In genomic region chr17:61574542-61575351, GRCh38 we compare ENCODE assay signal across 8 cellular contexts. TPM values are rescaled to one million over a fixed set of nuclear protein-coding genes. Genes with fewer than 3 reads are reported as not detected.
DNase-seq lines count a peak whose midpoint lies in the region; ATAC-seq and TF ChIP-seq lines count a peak whose summit lies in the region.

No MANE protein-coding gene starts in this region.

- H3K27ac Mint-ChIP-seq in activated T-helper 1 cell treated with anti-CD3 and anti-CD28 coated beads, Interleukin-12 subunit alpha, Interleukin-12 subunit beta, Interleukin-2, Interleukin-4 antibody, amounts not matched to agents 30 ng/mL and 10 ng/mL and 1 ng/mL, durations not matched to agents 14 hours and 24 hours and 36 hours, result no peak overlapping the region

- H3K4me3 ChIP-seq in WERI-Rb-1 (ENCODE audit: low read depth, low read length) (no peak overlapping the region), left lung (no peak overlapping the region)

- peak; percentile 66 for TF ChIP-seq CTCF in WERI-Rb-1 (IDR thresholded peaks at IDR 0.05; ENCODE audit: low read depth, low read length)
- no peak for TF ChIP-seq CTCF in left lung (IDR thresholded peaks at IDR 0.05)

- H3K9me3 Mint-ChIP-seq in activated T-helper 1 cell treated with anti-CD3 and anti-CD28 coated beads, Interleukin-12 subunit alpha, Interleukin-12 subunit beta, Interleukin-2, Interleukin-4 antibody, amounts not matched to agents 30 ng/mL and 10 ng/mL and 1 ng/mL, durations not matched to agents 14 hours and 24 hours and 36 hours, result no peaks in the 10 kb centered on the region

- no peaks in the 10 kb centered on the region for H3K4me1 Mint-ChIP-seq in activated T-helper 1 cell treated with anti-CD3 and anti-CD28 coated beads, Interleukin-12 subunit alpha, Interleukin-12 subunit beta, Interleukin-2, Interleukin-4 antibody, amounts not matched to agents 30 ng/mL and 10 ng/mL and 1 ng/mL, durations not matched to agents 14 hours and 24 hours and 36 hours (ENCODE audit: low read depth)

- no peaks in the 10 kb centered on the region for H3K36me3 Mint-ChIP-seq in activated T-helper 1 cell treated with anti-CD3 and anti-CD28 coated beads, Interleukin-12 subunit alpha, Interleukin-12 subunit beta, Interleukin-2, Interleukin-4 antibody, amounts not matched to agents 30 ng/mL and 10 ng/mL and 1 ng/mL, durations not matched to agents 14 hours and 24 hours and 36 hours (ENCODE audit: low read depth)

- DNase-seq in DMS153 treated with DMSO at 0.1 percent for 48 hours (lab: John Stamatoyannopoulos, UW; ENCODE audit: unreplicated experiment), result peak; percentile 17
- DNase-seq in LoVo (ENCODE audit: low spot score), result peak; percentile 71
- peak; percentile 70 for DNase-seq in WERI-Rb-1
- no peak for DNase-seq in left lung
- DNase-seq in stimulated activated CD4-positive, alpha-beta T cell treated with anti-CD3 and anti-CD28 coated beads, Interleukin-1b, Interleukin-23, amount 100 ng/mL, for 48 hours, result no peak
- DNase-seq in activated naive CD4-positive, alpha-beta T cell (lab: John Stamatoyannopoulos, UW), result no peak
- DNase-seq in activated T-helper 1 cell treated with anti-CD3 and anti-CD28 coated beads, Interleukin-12 subunit alpha, Interleukin-12 subunit beta, Interleukin-2, Interleukin-4 antibody, amounts not matched to agents 30 ng/mL and 10 ng/mL and 1 ng/mL, durations not matched to agents 14 hours and 24 hours and 36 hours (ENCODE audit: low spot score), result no peak

- peak; percentile 63 for ATAC-seq in left lung
- no peak for ATAC-seq in HG03565 (IDR thresholded peaks at IDR 0.05; ENCODE audit: unreplicated experiment)

- H3K4me1 ChIP-seq in left lung, result no peaks in the 10 kb centered on the region

- H3K9me3 ChIP-seq in WERI-Rb-1 (ENCODE audit: severe bottlenecking), result peaks cover 11% of the 10 kb centered on the region
- no peaks in the 10 kb centered on the region for H3K9me3 ChIP-seq in left lung

- H3K4me3 Mint-ChIP-seq in activated T-helper 1 cell treated with anti-CD3 and anti-CD28 coated beads, Interleukin-12 subunit alpha, Interleukin-12 subunit beta, Interleukin-2, Interleukin-4 antibody, amounts not matched to agents 30 ng/mL and 10 ng/mL and 1 ng/mL, durations not matched to agents 14 hours and 24 hours and 36 hours, result no peak overlapping the region

- H3K27me3 Mint-ChIP-seq in activated T-helper 1 cell treated with anti-CD3 and anti-CD28 coated beads, Interleukin-12 subunit alpha, Interleukin-12 subunit beta, Interleukin-2, Interleukin-4 antibody, amounts not matched to agents 30 ng/mL and 10 ng/mL and 1 ng/mL, durations not matched to agents 14 hours and 24 hours and 36 hours (ENCODE audit: insufficient read depth), result peaks cover 38% of the 10 kb centered on the region

- H3K27me3 ChIP-seq in WERI-Rb-1 (ENCODE audit: insufficient read depth, low read depth, severe bottlenecking) (no peaks in the 10 kb centered on the region), left lung (peaks cover under 1 to 1% of the 10 kb centered on the region in 2 donors)

- H3K36me3 ChIP-seq in WERI-Rb-1, result no peaks in the 10 kb centered on the region
- H3K36me3 ChIP-seq in left lung, result no peaks in the 10 kb centered on the region

- H3K27ac ChIP-seq in WERI-Rb-1 (no peak overlapping the region), left lung (no peak overlapping the region)

- intact Hi-C loops in left lung (cut with DNase I), result no loop called here
- intact Hi-C loops in activated T-helper 1 cell treated with anti-CD3 and anti-CD28 coated beads, Interleukin-12 subunit alpha, Interleukin-12 subunit beta, Interleukin-2, Interleukin-4 antibody, amounts not matched to agents 30 ng/mL and 10 ng/mL and 1 ng/mL, durations not matched to agents 14 hours and 24 hours and 36 hours (cut with micrococcal nuclease), result no loop called here

RNA-seq across cellular contexts. Expression of gene NACA2, which starts 16.3 kb away (rescaled TPM):
- total RNA-seq in left lung, result not detected
- total RNA-seq in activated T-helper 1 cell treated with anti-CD3 and anti-CD28 coated beads, Interleukin-12 subunit alpha, Interleukin-12 subunit beta, Interleukin-2, Interleukin-4 antibody, amounts not matched to agents 30 ng/mL and 10 ng/mL and 1 ng/mL, durations not matched to agents 14 hours and 24 hours and 36 hours, result 0.60 TPM in 1 of 2 replicates, not detected in the other

Comparison
In these comparisons a context has a peak if more than half of its experiments do, and no peak if none do; other contexts are left out.
1. DNase-seq: peak in DMS153 treated with DMSO at 0.1 percent for 48 hours (single experiment), LoVo (single experiment) and WERI-Rb-1 (single experiment); none in left lung (0 of 2), stimulated activated CD4-positive, alpha-beta T cell treated with anti-CD3 and anti-CD28 coated beads, Interleukin-1b, Interleukin-23, amount 100 ng/mL, for 48 hours (single experiment), activated naive CD4-positive, alpha-beta T cell (0 of 4) and activated T-helper 1 cell treated with anti-CD3 and anti-CD28 coated beads, Interleukin-12 subunit alpha, Interleukin-12 subunit beta, Interleukin-2, Interleukin-4 antibody, amounts not matched to agents 30 ng/mL and 10 ng/mL and 1 ng/mL, durations not matched to agents 14 hours and 24 hours and 36 hours (single experiment).